11 cellular contexts compared by ENCODE assay signal in genomic region chr3:188881954-188882641, GRCh38.
DNase-seq lines count a peak whose midpoint lies in the region; ATAC-seq and TF ChIP-seq lines count a peak whose summit lies in the region.
"Had no signal": no experiment of that assay in that cellular context is flagged by ENCODE, and none has a peak within 500 bp of the region (broad histone marks: within the 10 kb centered on the region; RNA-seq: fewer than 3 reads in every experiment).

No MANE protein-coding gene starts in this region.

- no peak overlapping the region for H3K4me3 ChIP-seq in HEK293 (ENCODE audit: low read depth, low read length)

- POLR2A ChIA-PET in HEK293 (lab: Yijun Ruan, JAX) = no interaction called here

- no peak for ATAC-seq in GM21515 (IDR thresholded peaks at IDR 0.05; ENCODE audit: unreplicated experiment)
- no peak for ATAC-seq in stimulated activated naive CD8-positive, alpha-beta T cell treated with anti-CD3 and anti-CD28 coated beads, Interleukin-15, amount 100 ng/mL, for 72 hours
- ATAC-seq: activated CD4-positive, alpha-beta T cell treated with anti-CD3 and anti-CD28 coated beads for 36 hours; naive thymus-derived CD8-positive, alpha-beta T cell had no signal

- H3K4me1 Mint-ChIP-seq in stimulated activated naive CD8-positive, alpha-beta T cell treated with anti-CD3 and anti-CD28 coated beads, Interleukin-15, amount 100 ng/mL, for 72 hours = peaks cover 13% of the 10 kb centered on the region
- H3K4me1 Mint-ChIP-seq in activated T-helper 1 cell treated with anti-CD3 and anti-CD28 coated beads, Interleukin-12 subunit alpha, Interleukin-12 subunit beta, Interleukin-2, Interleukin-4 antibody, amounts not matched to agents 30 ng/mL and 10 ng/mL and 1 ng/mL, durations not matched to agents 14 hours and 24 hours and 36 hours (ENCODE audit: low read depth) = no peaks in the 10 kb centered on the region
- H3K4me1 Mint-ChIP-seq: naive thymus-derived CD8-positive, alpha-beta T cell had no signal

- no peaks in the 10 kb centered on the region for H3K4me1 ChIP-seq in HEK293 (ENCODE audit: control insufficient read depth, insufficient read depth, low read length)

- no peak overlapping the region for H3K27ac ChIP-seq in HEK293 (ENCODE audit: extremely low read depth, low read depth, low read length)

- H3K36me3 ChIP-seq in HEK293 (ENCODE audit: control insufficient read depth in 2 of 2, insufficient read depth in 1 of 2, low read length in 2 of 2) = no peaks in the 10 kb centered on the region

- no peak overlapping the region for H3K27ac Mint-ChIP-seq in stimulated activated naive CD8-positive, alpha-beta T cell treated with anti-CD3 and anti-CD28 coated beads, Interleukin-15, amount 100 ng/mL, for 72 hours
- no peak overlapping the region for H3K27ac Mint-ChIP-seq in activated T-helper 1 cell treated with anti-CD3 and anti-CD28 coated beads, Interleukin-12 subunit alpha, Interleukin-12 subunit beta, Interleukin-2, Interleukin-4 antibody, amounts not matched to agents 30 ng/mL and 10 ng/mL and 1 ng/mL, durations not matched to agents 14 hours and 24 hours and 36 hours
- H3K27ac Mint-ChIP-seq: activated CD4-positive, alpha-beta T cell treated with anti-CD3 and anti-CD28 coated beads for 36 hours; naive thymus-derived CD8-positive, alpha-beta T cell had no signal

- H3K4me3 Mint-ChIP-seq in stimulated activated naive CD8-positive, alpha-beta T cell treated with anti-CD3 and anti-CD28 coated beads, Interleukin-15, amount 100 ng/mL, for 72 hours = no peak overlapping the region
- H3K4me3 Mint-ChIP-seq in activated T-helper 1 cell treated with anti-CD3 and anti-CD28 coated beads, Interleukin-12 subunit alpha, Interleukin-12 subunit beta, Interleukin-2, Interleukin-4 antibody, amounts not matched to agents 30 ng/mL and 10 ng/mL and 1 ng/mL, durations not matched to agents 14 hours and 24 hours and 36 hours = no peak overlapping the region
- H3K4me3 Mint-ChIP-seq: activated CD4-positive, alpha-beta T cell treated with anti-CD3 and anti-CD28 coated beads for 36 hours; naive thymus-derived CD8-positive, alpha-beta T cell had no signal

- intact Hi-C loops in activated T-helper 1 cell treated with anti-CD3 and anti-CD28 coated beads, Interleukin-12 subunit alpha, Interleukin-12 subunit beta, Interleukin-2, Interleukin-4 antibody, amounts not matched to agents 30 ng/mL and 10 ng/mL and 1 ng/mL, durations not matched to agents 14 hours and 24 hours and 36 hours (cut with micrococcal nuclease) = no loop called here

- no peaks in the 10 kb centered on the region for H3K9me3 ChIP-seq in HEK293 (ENCODE audit: control insufficient read depth, insufficient read depth, low read depth, low read length)

- H3K9me3 Mint-ChIP-seq in stimulated activated naive CD8-positive, alpha-beta T cell treated with anti-CD3 and anti-CD28 coated beads, Interleukin-15, amount 100 ng/mL, for 72 hours = no peaks in the 10 kb centered on the region
- H3K9me3 Mint-ChIP-seq in activated T-helper 1 cell treated with anti-CD3 and anti-CD28 coated beads, Interleukin-12 subunit alpha, Interleukin-12 subunit beta, Interleukin-2, Interleukin-4 antibody, amounts not matched to agents 30 ng/mL and 10 ng/mL and 1 ng/mL, durations not matched to agents 14 hours and 24 hours and 36 hours = no peaks in the 10 kb centered on the region
- H3K9me3 Mint-ChIP-seq: naive thymus-derived CD8-positive, alpha-beta T cell had no signal

- CTCF ChIA-PET in HEK293 (lab: Yijun Ruan, JAX) = interaction anchor here (0.7 to 1.1 kb wide), 2 partner anchors 73 to 1764 kb away, joined by 3 to 6 read pairs; no protein-coding TSS in a partner anchor

- H3K36me3 Mint-ChIP-seq in activated T-helper 1 cell treated with anti-CD3 and anti-CD28 coated beads, Interleukin-12 subunit alpha, Interleukin-12 subunit beta, Interleukin-2, Interleukin-4 antibody, amounts not matched to agents 30 ng/mL and 10 ng/mL and 1 ng/mL, durations not matched to agents 14 hours and 24 hours and 36 hours (ENCODE audit: low read depth) = peaks cover 8% of the 10 kb centered on the region

- DNase-seq in SW480 (ENCODE audit: low spot score) (peak; percentile 30), foreskin melanocyte (peak; percentile 35), stromal cell of bone marrow (ENCODE audit: low read depth) (peak; percentile 64)
- no peak for DNase-seq in stimulated activated naive CD8-positive, alpha-beta T cell treated with anti-CD3 and anti-CD28 coated beads, Interleukin-15, amount 100 ng/mL, for 72 hours
- DNase-seq in stimulated activated CD4-positive, alpha-beta T cell treated with anti-CD3 and anti-CD28 coated beads, Interleukin-4, amount 100 ng/mL, for 4 hours = no peak
- DNase-seq in activated T-helper 1 cell treated with anti-CD3 and anti-CD28 coated beads, Interleukin-12 subunit alpha, Interleukin-12 subunit beta, Interleukin-2, Interleukin-4 antibody, amounts not matched to agents 30 ng/mL and 10 ng/mL and 1 ng/mL, durations not matched to agents 14 hours and 24 hours and 36 hours (ENCODE audit: low spot score) = no peak
- DNase-seq: activated CD4-positive, alpha-beta T cell treated with anti-CD3 and anti-CD28 coated beads for 36 hours; naive thymus-derived CD8-positive, alpha-beta T cell; stimulated activated CD4-positive, alpha-beta T cell treated with anti-CD3 and anti-CD28 coated beads, Interleukin-2, amount 100 ng/mL, for 48 hours had no signal

- TF ChIP-seq CTCF in HEK293 (tag by site-specific recombination; IDR thresholded peaks at IDR 0.05) = no peak

- no peaks in the 10 kb centered on the region for H3K27me3 Mint-ChIP-seq in stimulated activated naive CD8-positive, alpha-beta T cell treated with anti-CD3 and anti-CD28 coated beads, Interleukin-15, amount 100 ng/mL, for 72 hours
- H3K27me3 Mint-ChIP-seq in activated T-helper 1 cell treated with anti-CD3 and anti-CD28 coated beads, Interleukin-12 subunit alpha, Interleukin-12 subunit beta, Interleukin-2, Interleukin-4 antibody, amounts not matched to agents 30 ng/mL and 10 ng/mL and 1 ng/mL, durations not matched to agents 14 hours and 24 hours and 36 hours (ENCODE audit: insufficient read depth) = peaks cover 1% of the 10 kb centered on the region
- H3K27me3 Mint-ChIP-seq: activated CD4-positive, alpha-beta T cell treated with anti-CD3 and anti-CD28 coated beads for 36 hours; naive thymus-derived CD8-positive, alpha-beta T cell had no signal

TF ChIP-seq in HEK293, 187 proteins besides CTCF, POLR2A, EP300 and RAD21:
- no peak for TF ChIP-seq FEZF1 (tag by site-specific recombination; IDR thresholded peaks at IDR 0.05)
- TF ChIP-seq GFI1B (tag by site-specific recombination; IDR thresholded peaks at IDR 0.05) = peak; percentile 41; the same call in 1 of the 2 replicates
- TF ChIP-seq PRDM1 (tag by site-specific recombination; IDR thresholded peaks at IDR 0.05) = peak; percentile 51
- TF ChIP-seq MYNN (tag by site-specific recombination; IDR thresholded peaks at IDR 0.05; ENCODE audit: borderline replicate concordance) = no peak
- TF ChIP-seq, protein P1, sequence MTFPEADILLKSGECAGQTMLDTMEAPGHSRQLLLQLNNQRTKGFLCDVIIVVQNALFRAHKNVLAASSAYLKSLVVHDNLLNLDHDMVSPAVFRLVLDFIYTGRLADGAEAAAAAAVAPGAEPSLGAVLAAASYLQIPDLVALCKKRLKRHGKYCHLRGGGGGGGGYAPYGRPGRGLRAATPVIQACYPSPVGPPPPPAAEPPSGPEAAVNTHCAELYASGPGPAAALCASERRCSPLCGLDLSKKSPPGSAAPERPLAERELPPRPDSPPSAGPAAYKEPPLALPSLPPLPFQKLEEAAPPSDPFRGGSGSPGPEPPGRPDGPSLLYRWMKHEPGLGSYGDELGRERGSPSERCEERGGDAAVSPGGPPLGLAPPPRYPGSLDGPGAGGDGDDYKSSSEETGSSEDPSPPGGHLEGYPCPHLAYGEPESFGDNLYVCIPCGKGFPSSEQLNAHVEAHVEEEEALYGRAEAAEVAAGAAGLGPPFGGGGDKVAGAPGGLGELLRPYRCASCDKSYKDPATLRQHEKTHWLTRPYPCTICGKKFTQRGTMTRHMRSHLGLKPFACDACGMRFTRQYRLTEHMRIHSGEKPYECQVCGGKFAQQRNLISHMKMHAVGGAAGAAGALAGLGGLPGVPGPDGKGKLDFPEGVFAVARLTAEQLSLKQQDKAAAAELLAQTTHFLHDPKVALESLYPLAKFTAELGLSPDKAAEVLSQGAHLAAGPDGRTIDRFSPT (tag by site-specific recombination; IDR thresholded peaks at IDR 0.05) = peak; percentile 47
- TF ChIP-seq ZNF670 (tag by site-specific recombination; IDR thresholded peaks at IDR 0.05; ENCODE audit: low read depth) = no peak

Comparison
In these comparisons a context has a peak if more than half of its experiments do, and no peak if none do; other contexts are left out.
1. DNase-seq: peak in SW480 (single experiment), foreskin melanocyte (single experiment) and stromal cell of bone marrow (single experiment); none in stimulated activated naive CD8-positive, alpha-beta T cell treated with anti-CD3 and anti-CD28 coated beads, Interleukin-15, amount 100 ng/mL, for 72 hours (0 of 2), stimulated activated CD4-positive, alpha-beta T cell treated with anti-CD3 and anti-CD28 coated beads, Interleukin-4, amount 100 ng/mL, for 4 hours (0 of 2) and activated T-helper 1 cell treated with anti-CD3 and anti-CD28 coated beads, Interleukin-12 subunit alpha, Interleukin-12 subunit beta, Interleukin-2, Interleukin-4 antibody, amounts not matched to agents 30 ng/mL and 10 ng/mL and 1 ng/mL, durations not matched to agents 14 hours and 24 hours and 36 hours (single experiment).